In genomic region chr4:61207156-61207555, GRCh38 we compare ENCODE assay signal across 1 cellular context.
A peak's percentile ranks its signal among the peaks of the same experiment; 100 is the strongest.
TF ChIP-seq lines count a peak whose summit lies in the region.
"Not testable (repeated sequence)": the region's sequence is repeated elsewhere in the genome, so short reads cannot be mapped to it uniquely, and the experiment has no call there.

No MANE protein-coding gene starts in this region.

- not testable (repeated sequence) for TF ChIP-seq CTCF in HEK293 (tag by site-specific recombination; IDR thresholded peaks at IDR 0.05)

- H3K36me3 ChIP-seq in HEK293 (ENCODE audit: control insufficient read depth in 2 of 2, insufficient read depth in 1 of 2, low read length in 2 of 2) = not testable (repeated sequence)

- H3K9me3 ChIP-seq in HEK293 (ENCODE audit: control insufficient read depth, insufficient read depth, low read depth, low read length) = not testable (repeated sequence)

- H3K4me1 ChIP-seq in HEK293 (ENCODE audit: control insufficient read depth, insufficient read depth, low read length) = peaks cover 18% of the 10 kb centered on the region

- H3K27ac ChIP-seq in HEK293 (ENCODE audit: extremely low read depth, low read depth, low read length) = not testable (repeated sequence)

- CTCF ChIA-PET in HEK293 (lab: Yijun Ruan, JAX) = not testable (repeated sequence)

- H3K4me3 ChIP-seq in HEK293 (ENCODE audit: low read depth, low read length) = not testable (repeated sequence)

- POLR2A ChIA-PET in HEK293 (lab: Yijun Ruan, JAX) = not testable (repeated sequence)

TF ChIP-seq in HEK293, 187 proteins besides CTCF, POLR2A, EP300 and RAD21:
- TF ChIP-seq ZNF580 (tag by site-specific recombination; IDR thresholded peaks at IDR 0.05) (peak; percentile 57; the same call in 1 of the 2 replicates), ZNF146 (tag by site-specific recombination; IDR thresholded peaks at IDR 0.05) (peak; percentile 78; the same call in 1 of the 2 replicates)
TF ChIP-seq in HEK293: peak in this region for 2; not testable (repeated sequence) for 185.
